Comparison of ENCODE assay signal across 8 cellular contexts in the genomic region with DNA sequence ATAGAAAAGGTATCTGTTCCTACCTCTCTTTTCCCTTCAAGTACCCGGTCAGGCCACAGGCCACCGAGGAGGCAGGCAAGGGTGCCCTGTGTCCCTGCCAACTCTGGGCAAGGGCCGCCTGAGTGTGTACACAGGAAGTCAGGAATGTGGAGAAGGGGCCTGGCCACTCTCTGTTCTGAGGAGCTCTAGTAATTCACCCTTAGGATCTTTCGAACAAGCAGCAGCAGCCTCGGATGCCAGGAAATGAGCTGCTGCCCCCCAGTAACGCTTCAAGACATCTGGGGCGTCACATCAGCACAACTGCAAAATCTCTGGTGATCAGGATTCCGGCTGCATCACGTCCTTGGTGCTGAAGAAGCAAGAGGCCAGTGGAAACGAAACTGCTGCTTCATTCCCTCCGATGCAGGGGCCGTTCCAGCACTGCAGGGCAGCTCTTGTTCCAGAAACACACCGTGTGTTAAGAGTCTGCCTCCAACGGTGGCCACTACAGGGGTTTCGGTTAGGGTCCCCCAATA. TPM values are rescaled to one million over a fixed set of nuclear protein-coding genes. Genes with fewer than 3 reads are reported as not detected.
DNase-seq lines count a peak whose midpoint lies in the region; ATAC-seq and TF ChIP-seq lines count a peak whose summit lies in the region.

No MANE protein-coding gene starts in this region.

- no peaks in the 10 kb centered on the region for H4K20me1 ChIP-seq in hepatocyte (ENCODE audit: insufficient read depth, poor library complexity, severe bottlenecking)

- H3K4me3 ChIP-seq in ascending aorta (peak overlapping the region; percentile 79 to 82), hepatocyte (peak overlapping the region; percentile 97), gastrocnemius medialis (peak overlapping the region; percentile 3 to 88 (median 50))

- H3K27me3 ChIP-seq in ascending aorta, result no peaks in the 10 kb centered on the region
- no peaks in the 10 kb centered on the region for H3K27me3 ChIP-seq in hepatocyte
- no peaks in the 10 kb centered on the region for H3K27me3 ChIP-seq in gastrocnemius medialis

- H3K9me3 ChIP-seq in ascending aorta, result no peaks in the 10 kb centered on the region
- no peaks in the 10 kb centered on the region for H3K9me3 ChIP-seq in hepatocyte (ENCODE audit: low read depth)
- no peaks in the 10 kb centered on the region for H3K9me3 ChIP-seq in gastrocnemius medialis

- WGBS in hepatocyte (ENCODE audit: low lambda C conversion rate, missing lambda C conversion rate), result 62% methylated on average over 15 of the region's 15 CpGs

- no peak overlapping the region for H2AFZ ChIP-seq in hepatocyte

- peaks cover 62% of the 10 kb centered on the region for H3K79me2 ChIP-seq in hepatocyte

- DNase-seq in Daoy (ENCODE audit: low read depth) (peak; percentile 36), ascending aorta (ENCODE audit: low spot score in 2 of 2) (peak in 1 of 2 donors; percentile 84), hepatocyte (ENCODE audit: low spot score) (peak; percentile 36), gastrocnemius medialis (no peak), NK-92 (lab: John Stamatoyannopoulos, UW; ENCODE audit: unreplicated experiment) (no peak)

- TF ChIP-seq CTCF in ascending aorta (IDR thresholded peaks at IDR 0.05), result no peak
- no peak for TF ChIP-seq CTCF in hepatocyte (IDR thresholded peaks at IDR 0.05; ENCODE audit: poor library complexity)
- no peak for TF ChIP-seq CTCF in gastrocnemius medialis (IDR thresholded peaks at IDR 0.05 in 4 of 5, conservative IDR thresholded peaks at IDR 0.05 in 1 of 5)

- H3K27ac ChIP-seq in ascending aorta (peak overlapping the region; percentile 92 to 98), hepatocyte (peak overlapping the region; percentile 98), gastrocnemius medialis (peak overlapping the region; percentile 75 to 92 (median 84))

- in situ Hi-C loops in gastrocnemius medialis (cut with MboI; ENCODE audit: low sequenced_read_pairs in 4 of 4), result loop anchor here in 1 of 4 donors (25.0 kb wide), 1 partner anchor 97 kb away; no protein-coding TSS in a partner anchor

- no peaks in the 10 kb centered on the region for H3K9me2 ChIP-seq in hepatocyte (replicated peaks; ENCODE audit: insufficient read depth)

- H3K4me2 ChIP-seq in hepatocyte, result peak overlapping the region; percentile 85

- H3K36me3 ChIP-seq in ascending aorta (peaks cover 0 to 12% of the 10 kb centered on the region in 2 donors), hepatocyte (replicated peaks; ENCODE audit: insufficient read depth, low read depth) (no peaks in the 10 kb centered on the region), gastrocnemius medialis (no peaks in the 10 kb centered on the region)

- intact Hi-C loops in ascending aorta (cut with DNase I), result loop anchor here (1.0 kb wide), 1 partner anchor 18 kb away; no protein-coding TSS in a partner anchor
- intact Hi-C loops in gastrocnemius medialis (cut with DNase I; ENCODE audit: low total_unique reads), result no loop called here

- peaks cover 8 to 13% of the 10 kb centered on the region in 2 donors for H3K4me1 ChIP-seq in ascending aorta
- peaks cover 40% of the 10 kb centered on the region for H3K4me1 ChIP-seq in hepatocyte (ENCODE audit: insufficient read depth)
- H3K4me1 ChIP-seq in gastrocnemius medialis, result peaks cover 10 to 13% of the 10 kb centered on the region in 2 donors

- TF ChIP-seq POLR2A in gastrocnemius medialis (IDR thresholded peaks at IDR 0.05), result no peak

- ATAC-seq in gastrocnemius medialis (no peak), HG03108 (IDR thresholded peaks at IDR 0.05; ENCODE audit: unreplicated experiment) (no peak), HG03521 (IDR thresholded peaks at IDR 0.05; ENCODE audit: unreplicated experiment) (no peak), GM18861 (IDR thresholded peaks at IDR 0.05; ENCODE audit: unreplicated experiment) (no peak)

RNA-seq across cellular contexts. Expression of gene RAB20, which starts 2.0 kb away (rescaled TPM):
- total RNA-seq in Daoy (2014; rRNA removed; shearing (Covaris generic)), result 7.2 and 14.3 TPM in 2 replicates
- total RNA-seq in ascending aorta, result 17.7 TPM
- 34.8 and 37.4 TPM in 2 replicates for total RNA-seq in hepatocyte
- 19.6 and 28.3 TPM in 2 replicates for polyA plus RNA-seq in hepatocyte
- total RNA-seq in gastrocnemius medialis, result 1 to 10 TPM in 2 of 4 donors, under 1 TPM in 2; 0.31 to 9.1 (median 2.0) TPM

RNA-seq across cellular contexts. Expression of gene NAXD, which starts 55.9 kb away (rescaled TPM):
- total RNA-seq in Daoy (2014; rRNA removed; shearing (Covaris generic)), result 11.4 and 14.7 TPM in 2 replicates
- total RNA-seq in ascending aorta, result 1.9 TPM
- 29.9 and 30.9 TPM in 2 replicates for total RNA-seq in hepatocyte
- polyA plus RNA-seq in hepatocyte, result 34.5 and 37.6 TPM in 2 replicates
- 10 to 100 TPM; 17.9 to 24.7 (median 21.5) TPM for total RNA-seq in gastrocnemius medialis

Comparison
In these comparisons a context has a peak if more than half of its experiments do, and no peak if none do; other contexts are left out.
1. DNase-seq: peak in Daoy (single experiment) and hepatocyte (single experiment); none in gastrocnemius medialis (0 of 2) and NK-92 (single experiment).
2. Peak in every context shown above with its lines, with median percentiles within 50 percentile points of each other: H3K27ac ChIP-seq and H3K4me3 ChIP-seq.